ENCODE assay signal across 17 cellular contexts in genomic region chr17:13416748-13417363, GRCh38.
DNase-seq lines count a peak whose midpoint lies in the region; ATAC-seq and TF ChIP-seq lines count a peak whose summit lies in the region.
"Had no signal": no experiment of that assay in that cellular context is flagged by ENCODE, and none has a peak within 500 bp of the region (broad histone marks: within the 10 kb centered on the region; RNA-seq: fewer than 3 reads in every experiment).

No MANE protein-coding gene starts in this region.

- H3K27ac ChIP-seq in right atrium auricular region (no peak overlapping the region), cardiac muscle cell (peak overlapping the region; percentile 46), hepatocyte (peak overlapping the region; percentile 55), psoas muscle (no peak overlapping the region)
- H3K27ac ChIP-seq: 22Rv1, BLaER1 had no signal

- intact Hi-C loops in Right ventricle myocardium inferior (cut with DNase I) (no loop called here), psoas muscle (cut with DNase I) (no loop called here)

- POLR2A ChIA-PET in GM10248 (lab: Yijun Ruan, JAX), result no interaction called here

- H3K9me3 ChIP-seq in right atrium auricular region, result no peaks in the 10 kb centered on the region
- no peaks in the 10 kb centered on the region for H3K9me3 ChIP-seq in cardiac muscle cell (ENCODE audit: low read depth)
- no peaks in the 10 kb centered on the region for H3K9me3 ChIP-seq in hepatocyte (ENCODE audit: low read depth)
- no peaks in the 10 kb centered on the region for H3K9me3 ChIP-seq in psoas muscle
- H3K9me3 ChIP-seq: BLaER1, Caco-2 had no signal

- CTCF ChIA-PET in GM10248 (lab: Yijun Ruan, JAX), result no interaction called here

- ATAC-seq in Right ventricle myocardium inferior (peak; percentile 76), GM21717 (IDR thresholded peaks at IDR 0.05; ENCODE audit: unreplicated experiment) (no peak), psoas muscle (no peak)
- ATAC-seq: GM23338 had no signal

- H3K36me3 ChIP-seq in right atrium auricular region (no peaks in the 10 kb centered on the region), cardiac muscle cell (no peaks in the 10 kb centered on the region), hepatocyte (replicated peaks; ENCODE audit: insufficient read depth, low read depth) (no peaks in the 10 kb centered on the region), psoas muscle (ENCODE audit: insufficient read depth in 1 of 2, low read depth in 1 of 2) (no peaks in the 10 kb centered on the region)
- H3K36me3 ChIP-seq: BLaER1 had no signal

- no peak overlapping the region for H2AFZ ChIP-seq in hepatocyte
- H2AFZ ChIP-seq: GM23338 had no signal

- DNase-seq in Right ventricle myocardium inferior (ENCODE audit: missing footprints) (no peak), right atrium auricular region (ENCODE audit: low spot score) (no peak), RPMI7951 (ENCODE audit: low read depth) (peak; percentile 12), cardiac muscle cell (ENCODE audit: low read depth in 1 of 2, low spot score in 1 of 2) (no peak), hepatocyte (ENCODE audit: low spot score) (no peak), GM10248 (ENCODE audit: extremely low spot score) (no peak), psoas muscle (no peak)
- DNase-seq: AML-193; CD8-positive, alpha-beta memory T cell; DND-41; GDM1; H7 had no signal

- H3K4me2 ChIP-seq in hepatocyte, result peak overlapping the region; percentile 13
- H3K4me2 ChIP-seq: BLaER1, GM23338 had no signal

- H3K27me3 ChIP-seq in right atrium auricular region (no peaks in the 10 kb centered on the region), cardiac muscle cell (no peaks in the 10 kb centered on the region), hepatocyte (no peaks in the 10 kb centered on the region), psoas muscle (ENCODE audit: insufficient read depth in 3 of 3, low read length in 2 of 3) (no peaks in the 10 kb centered on the region)
- H3K27me3 ChIP-seq: BLaER1 had no signal

- H3K4me3 ChIP-seq in right atrium auricular region, result no peak overlapping the region
- no peak overlapping the region for H3K4me3 ChIP-seq in cardiac muscle cell
- no peak overlapping the region for H3K4me3 ChIP-seq in hepatocyte
- no peak overlapping the region for H3K4me3 ChIP-seq in psoas muscle
- H3K4me3 ChIP-seq: BLaER1, GM23338 had no signal

- whole genome bisulfite sequencing in hepatocyte (ENCODE audit: low lambda C conversion rate, missing lambda C conversion rate), result 83% methylated on average over 3 of the region's 3 CpGs
- 50 to 84% (median 56%) methylated on average over 3 of the region's 3 CpGs for WGBS in psoas muscle, 3 donors

- H4K20me1 ChIP-seq in hepatocyte (ENCODE audit: insufficient read depth, poor library complexity, severe bottlenecking), result no peaks in the 10 kb centered on the region
- H4K20me1 ChIP-seq: BLaER1 had no signal

- peaks cover 0 to 18% of the 10 kb centered on the region in 2 donors for H3K4me1 ChIP-seq in right atrium auricular region
- H3K4me1 ChIP-seq in cardiac muscle cell (ENCODE audit: low read depth), result peaks cover 17% of the 10 kb centered on the region
- peaks cover 17% of the 10 kb centered on the region for H3K4me1 ChIP-seq in hepatocyte (ENCODE audit: insufficient read depth)
- H3K4me1 ChIP-seq in psoas muscle, result no peaks in the 10 kb centered on the region
- H3K4me1 ChIP-seq: BLaER1 had no signal

- H3K9me2 ChIP-seq in hepatocyte (replicated peaks; ENCODE audit: insufficient read depth), result no peaks in the 10 kb centered on the region

- H3K79me2 ChIP-seq in hepatocyte, result no peaks in the 10 kb centered on the region

- TF ChIP-seq CTCF in right atrium auricular region (IDR thresholded peaks at IDR 0.05), result no peak
- TF ChIP-seq CTCF in cardiac muscle cell (IDR thresholded peaks at IDR 0.05; ENCODE audit: low read depth, low read length), result no peak
- no peak for TF ChIP-seq CTCF in hepatocyte (IDR thresholded peaks at IDR 0.05; ENCODE audit: poor library complexity)
- TF ChIP-seq CTCF in GM10248 (IDR thresholded peaks at IDR 0.05; ENCODE audit: control extremely low read depth, extremely low read depth, low read depth, missing control alignments), result no peak
- TF ChIP-seq CTCF in psoas muscle (IDR thresholded peaks at IDR 0.05), result no peak

Comparison
In these comparisons a context has a peak if more than half of its experiments do, and no peak if none do; other contexts are left out.
1. H3K27ac ChIP-seq: peak in cardiac muscle cell (single experiment) and hepatocyte (single experiment); none in right atrium auricular region (0 of 2) and psoas muscle (single experiment).